8 cellular contexts compared by ENCODE assay signal in genomic region chr1:234862944-234863515, GRCh38.
DNase-seq lines count a peak whose midpoint lies in the region; ATAC-seq lines count a peak whose summit lies in the region.

No MANE protein-coding gene starts in this region.

- peak; percentile 68 to 80 for ATAC-seq in left cardiac atrium
- no peak for ATAC-seq in GM18861 (IDR thresholded peaks at IDR 0.05; ENCODE audit: unreplicated experiment)
- no peak for ATAC-seq in HG03196 (IDR thresholded peaks at IDR 0.05; ENCODE audit: unreplicated experiment)

- DNase-seq in Caki2 (ENCODE audit: low read depth): peak; percentile 51
- peak in 46 of 56 donors; percentile 12 to 80 (median 53) for DNase-seq in amygdala (lab: John Stamatoyannopoulos, UW)
- peak; percentile 87 for DNase-seq in left cardiac atrium
- DNase-seq in pulmonary artery endothelial cell (ENCODE audit: low read depth, low spot score): peak; percentile 82
- no peak for DNase-seq in SK-N-DZ (ENCODE audit: low spot score)
- DNase-seq in activated CD4-positive, CD25-positive, alpha-beta regulatory T cell treated with anti-CD3 and anti-CD28 coated beads, Interleukin-2, amount 50 U/mL, for 72 hours: no peak

- in situ Hi-C loops in Caki2 (cut with HindIII; ENCODE audit: low pct_unique_long_range_greater_than_20kb, low sequenced_read_pairs): no loop called here

- intact Hi-C loops in left cardiac atrium (cut with DNase I): loop anchor here in 1 of 2 donors (10.0 kb wide), 1 partner anchor 128 kb away; no protein-coding TSS in a partner anchor

Comparison
In these comparisons a context has a peak if more than half of its experiments do, and no peak if none do; other contexts are left out.
1. DNase-seq: peak in Caki2 (single experiment), amygdala (46 of 56), left cardiac atrium (single experiment) and pulmonary artery endothelial cell (single experiment); none in SK-N-DZ (single experiment) and activated CD4-positive, CD25-positive, alpha-beta regulatory T cell treated with anti-CD3 and anti-CD28 coated beads, Interleukin-2, amount 50 U/mL, for 72 hours (single experiment).
2. ATAC-seq: peak in left cardiac atrium (2 of 2); none in GM18861 (single experiment) and HG03196 (single experiment).